Comparison of ENCODE assay signal across 3 cellular contexts in the genomic region with DNA sequence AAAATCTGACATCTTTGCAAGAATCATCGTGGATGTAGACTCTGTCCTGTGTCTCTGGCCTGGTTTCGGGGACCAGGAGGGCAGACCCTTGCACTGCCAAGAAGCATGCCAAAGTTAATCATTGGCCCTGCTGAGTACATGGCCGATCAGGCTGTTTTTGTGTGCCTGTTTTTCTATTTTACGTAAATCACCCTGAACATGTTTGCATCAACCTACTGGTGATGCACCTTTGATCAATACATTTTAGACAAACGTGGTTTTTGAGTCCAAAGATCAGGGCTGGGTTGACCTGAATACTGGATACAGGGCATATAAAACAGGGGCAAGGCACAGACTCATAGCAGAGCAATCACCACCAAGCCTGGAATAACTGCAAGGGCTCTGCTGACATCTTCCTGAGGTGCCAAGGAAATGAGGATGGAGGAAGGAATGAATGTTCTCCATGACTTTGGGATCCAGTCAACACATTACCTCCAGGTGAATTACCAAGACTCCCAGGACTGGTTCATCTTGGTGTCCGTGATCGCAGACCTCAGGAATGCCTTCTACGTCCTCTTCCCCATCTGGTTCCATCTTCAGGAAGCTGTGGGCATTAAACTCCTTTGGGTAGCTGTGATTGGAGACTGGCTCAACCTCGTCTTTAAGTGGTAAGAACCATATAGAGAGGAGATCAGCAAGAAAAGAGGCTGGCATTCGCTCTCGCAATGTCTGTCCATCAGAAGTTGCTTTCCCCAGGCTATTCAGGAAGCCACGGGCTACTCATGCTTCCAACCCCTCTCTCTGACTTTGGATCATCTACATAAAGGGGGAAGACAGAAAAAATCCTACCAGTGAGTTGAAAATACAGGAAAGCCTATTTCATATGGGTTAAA.
TF ChIP-seq lines count a peak whose summit lies in the region.

A gene (plus strand): TSS at position 340 of the 872 bp plus-strand sequence. CDS start 78 bp downstream, at position 418.

TF ChIP-seq in WTC11, 78 proteins besides CTCF, POLR2A, EP300 and RAD21 (continued from another document):
- TF ChIP-seq, protein P1, sequence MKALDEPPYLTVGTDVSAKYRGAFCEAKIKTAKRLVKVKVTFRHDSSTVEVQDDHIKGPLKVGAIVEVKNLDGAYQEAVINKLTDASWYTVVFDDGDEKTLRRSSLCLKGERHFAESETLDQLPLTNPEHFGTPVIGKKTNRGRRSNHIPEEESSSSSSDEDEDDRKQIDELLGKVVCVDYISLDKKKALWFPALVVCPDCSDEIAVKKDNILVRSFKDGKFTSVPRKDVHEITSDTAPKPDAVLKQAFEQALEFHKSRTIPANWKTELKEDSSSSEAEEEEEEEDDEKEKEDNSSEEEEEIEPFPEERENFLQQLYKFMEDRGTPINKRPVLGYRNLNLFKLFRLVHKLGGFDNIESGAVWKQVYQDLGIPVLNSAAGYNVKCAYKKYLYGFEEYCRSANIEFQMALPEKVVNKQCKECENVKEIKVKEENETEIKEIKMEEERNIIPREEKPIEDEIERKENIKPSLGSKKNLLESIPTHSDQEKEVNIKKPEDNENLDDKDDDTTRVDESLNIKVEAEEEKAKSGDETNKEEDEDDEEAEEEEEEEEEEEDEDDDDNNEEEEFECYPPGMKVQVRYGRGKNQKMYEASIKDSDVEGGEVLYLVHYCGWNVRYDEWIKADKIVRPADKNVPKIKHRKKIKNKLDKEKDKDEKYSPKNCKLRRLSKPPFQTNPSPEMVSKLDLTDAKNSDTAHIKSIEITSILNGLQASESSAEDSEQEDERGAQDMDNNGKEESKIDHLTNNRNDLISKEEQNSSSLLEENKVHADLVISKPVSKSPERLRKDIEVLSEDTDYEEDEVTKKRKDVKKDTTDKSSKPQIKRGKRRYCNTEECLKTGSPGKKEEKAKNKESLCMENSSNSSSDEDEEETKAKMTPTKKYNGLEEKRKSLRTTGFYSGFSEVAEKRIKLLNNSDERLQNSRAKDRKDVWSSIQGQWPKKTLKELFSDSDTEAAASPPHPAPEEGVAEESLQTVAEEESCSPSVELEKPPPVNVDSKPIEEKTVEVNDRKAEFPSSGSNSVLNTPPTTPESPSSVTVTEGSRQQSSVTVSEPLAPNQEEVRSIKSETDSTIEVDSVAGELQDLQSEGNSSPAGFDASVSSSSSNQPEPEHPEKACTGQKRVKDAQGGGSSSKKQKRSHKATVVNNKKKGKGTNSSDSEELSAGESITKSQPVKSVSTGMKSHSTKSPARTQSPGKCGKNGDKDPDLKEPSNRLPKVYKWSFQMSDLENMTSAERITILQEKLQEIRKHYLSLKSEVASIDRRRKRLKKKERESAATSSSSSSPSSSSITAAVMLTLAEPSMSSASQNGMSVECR (CRISPR knock-in tag; IDR thresholded peaks at IDR 0.05; ENCODE audit: borderline replicate concordance) = no peak
- TF ChIP-seq, protein P2, sequence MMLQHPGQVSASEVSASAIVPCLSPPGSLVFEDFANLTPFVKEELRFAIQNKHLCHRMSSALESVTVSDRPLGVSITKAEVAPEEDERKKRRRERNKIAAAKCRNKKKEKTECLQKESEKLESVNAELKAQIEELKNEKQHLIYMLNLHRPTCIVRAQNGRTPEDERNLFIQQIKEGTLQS (CRISPR knock-in tag; conservative IDR thresholded peaks at IDR 0.05) = no peak
TF ChIP-seq in WTC11: peak in this region for 1.

TF ChIP-seq in H1, 55 proteins besides CTCF, POLR2A, EP300 and RAD21 (continued from another document):
- TF ChIP-seq BACH1 (IDR thresholded peaks at IDR 0.05; ENCODE audit: low read length) (no peak), CREB1 (IDR thresholded peaks at IDR 0.05) (no peak), TAF1 (IDR thresholded peaks at IDR 0.05; ENCODE audit: low read depth, low read length) (no peak), SP1 (IDR thresholded peaks at IDR 0.05; ENCODE audit: low read depth, low read length) (no peak), SIN3A (conservative IDR thresholded peaks at IDR 0.05 in 1 of 2, IDR thresholded peaks at IDR 0.05 in 1 of 2; ENCODE audit: low read depth in 1 of 2, low read length in 2 of 2) (no peak), TBP (IDR thresholded peaks at IDR 0.05; ENCODE audit: low read depth, low read length) (no peak), CEBPB (IDR thresholded peaks at IDR 0.05; ENCODE audit: low read depth, low read length) (no peak), BRCA1 (IDR thresholded peaks at IDR 0.05; ENCODE audit: low read depth, low read length) (no peak), HDAC6 (IDR thresholded peaks at IDR 0.05; ENCODE audit: low read depth, low read length) (no peak), EGR1 (IDR thresholded peaks at IDR 0.05; ENCODE audit: borderline replicate concordance, low read depth, low read length) (no peak)
- TF ChIP-seq, protein P3, sequence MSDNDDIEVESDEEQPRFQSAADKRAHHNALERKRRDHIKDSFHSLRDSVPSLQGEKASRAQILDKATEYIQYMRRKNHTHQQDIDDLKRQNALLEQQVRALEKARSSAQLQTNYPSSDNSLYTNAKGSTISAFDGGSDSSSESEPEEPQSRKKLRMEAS (IDR thresholded peaks at IDR 0.05) = no peak

TF ChIP-seq in HepG2, 621 proteins besides CTCF, POLR2A, EP300 and RAD21 (continued from another document and continues in another):
- TF ChIP-seq, protein P4, sequence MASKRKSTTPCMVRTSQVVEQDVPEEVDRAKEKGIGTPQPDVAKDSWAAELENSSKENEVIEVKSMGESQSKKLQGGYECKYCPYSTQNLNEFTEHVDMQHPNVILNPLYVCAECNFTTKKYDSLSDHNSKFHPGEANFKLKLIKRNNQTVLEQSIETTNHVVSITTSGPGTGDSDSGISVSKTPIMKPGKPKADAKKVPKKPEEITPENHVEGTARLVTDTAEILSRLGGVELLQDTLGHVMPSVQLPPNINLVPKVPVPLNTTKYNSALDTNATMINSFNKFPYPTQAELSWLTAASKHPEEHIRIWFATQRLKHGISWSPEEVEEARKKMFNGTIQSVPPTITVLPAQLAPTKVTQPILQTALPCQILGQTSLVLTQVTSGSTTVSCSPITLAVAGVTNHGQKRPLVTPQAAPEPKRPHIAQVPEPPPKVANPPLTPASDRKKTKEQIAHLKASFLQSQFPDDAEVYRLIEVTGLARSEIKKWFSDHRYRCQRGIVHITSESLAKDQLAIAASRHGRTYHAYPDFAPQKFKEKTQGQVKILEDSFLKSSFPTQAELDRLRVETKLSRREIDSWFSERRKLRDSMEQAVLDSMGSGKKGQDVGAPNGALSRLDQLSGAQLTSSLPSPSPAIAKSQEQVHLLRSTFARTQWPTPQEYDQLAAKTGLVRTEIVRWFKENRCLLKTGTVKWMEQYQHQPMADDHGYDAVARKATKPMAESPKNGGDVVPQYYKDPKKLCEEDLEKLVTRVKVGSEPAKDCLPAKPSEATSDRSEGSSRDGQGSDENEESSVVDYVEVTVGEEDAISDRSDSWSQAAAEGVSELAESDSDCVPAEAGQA (IDR thresholded peaks at IDR 0.05; ENCODE audit: low read depth) = no peak
- TF ChIP-seq, protein P4 (CRISPR knock-in tag; IDR thresholded peaks at IDR 0.05; ENCODE audit: borderline replicate concordance) = no peak
- TF ChIP-seq THAP11 (CRISPR knock-in tag; IDR thresholded peaks at IDR 0.05) (peak; percentile 71), YY1 (IDR thresholded peaks at IDR 0.05; ENCODE audit: insufficient read depth, insufficient replicate concordance, low read depth, low read length) (peak; percentile 55), NFE2L1 (CRISPR knock-in tag; IDR thresholded peaks at IDR 0.05; ENCODE audit: borderline replicate concordance) (no peak), CHD4 (IDR thresholded peaks at IDR 0.05; ENCODE audit: borderline replicate concordance, low read length) (no peak), ZNF672 (CRISPR knock-in tag; IDR thresholded peaks at IDR 0.05) (no peak), GABPB1 (CRISPR knock-in tag; IDR thresholded peaks at IDR 0.05) (peak; percentile 9; the same call in 1 of the 2 replicates), ZNF776 (CRISPR knock-in tag; IDR thresholded peaks at IDR 0.05) (no peak), ZNF777 (CRISPR knock-in tag; IDR thresholded peaks at IDR 0.05) (no peak), TP53 (CRISPR knock-in tag; conservative IDR thresholded peaks at IDR 0.05) (peak; percentile 41; the same call in 1 of the 2 replicates), SRSF4 (IDR thresholded peaks at IDR 0.05; ENCODE audit: low read depth, low read length, poor library complexity, severe bottlenecking) (no peak), ZNF496 (CRISPR knock-in tag; IDR thresholded peaks at IDR 0.05; ENCODE audit: insufficient replicate concordance) (no peak), ZNF747 (CRISPR knock-in tag; IDR thresholded peaks at IDR 0.05; ENCODE audit: borderline replicate concordance) (0 out of 2 replicates have a peak, but pooled peaks have one; percentile 42), POGZ (CRISPR knock-in tag; IDR thresholded peaks at IDR 0.05) (peak; percentile 18; the same call in 1 of the 2 replicates), ZMYM4 (CRISPR knock-in tag; IDR thresholded peaks at IDR 0.05) (peak; percentile 41), POLR2AphosphoS2 (IDR thresholded peaks at IDR 0.05; ENCODE audit: low read depth, low read length) (peak; percentile 71; the same call in 1 of the 2 replicates), SCMH1 (CRISPR knock-in tag; IDR thresholded peaks at IDR 0.05; ENCODE audit: borderline replicate concordance) (no peak), HNRNPUL1 (IDR thresholded peaks at IDR 0.05; ENCODE audit: low read depth, low read length) (no peak)
- TF ChIP-seq, protein P5, sequence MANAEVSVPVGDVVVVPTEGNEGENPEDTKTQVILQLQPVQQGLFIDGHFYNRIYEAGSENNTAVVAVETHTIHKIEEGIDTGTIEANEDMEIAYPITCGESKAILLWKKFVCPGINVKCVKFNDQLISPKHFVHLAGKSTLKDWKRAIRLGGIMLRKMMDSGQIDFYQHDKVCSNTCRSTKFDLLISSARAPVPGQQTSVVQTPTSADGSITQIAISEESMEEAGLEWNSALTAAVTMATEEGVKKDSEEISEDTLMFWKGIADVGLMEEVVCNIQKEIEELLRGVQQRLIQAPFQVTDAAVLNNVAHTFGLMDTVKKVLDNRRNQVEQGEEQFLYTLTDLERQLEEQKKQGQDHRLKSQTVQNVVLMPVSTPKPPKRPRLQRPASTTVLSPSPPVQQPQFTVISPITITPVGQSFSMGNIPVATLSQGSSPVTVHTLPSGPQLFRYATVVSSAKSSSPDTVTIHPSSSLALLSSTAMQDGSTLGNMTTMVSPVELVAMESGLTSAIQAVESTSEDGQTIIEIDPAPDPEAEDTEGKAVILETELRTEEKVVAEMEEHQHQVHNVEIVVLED (CRISPR knock-in tag; IDR thresholded peaks at IDR 0.05; ENCODE audit: borderline replicate concordance) = peak; percentile 52; the same call in 1 of the 2 replicates
- TF ChIP-seq, protein P6, sequence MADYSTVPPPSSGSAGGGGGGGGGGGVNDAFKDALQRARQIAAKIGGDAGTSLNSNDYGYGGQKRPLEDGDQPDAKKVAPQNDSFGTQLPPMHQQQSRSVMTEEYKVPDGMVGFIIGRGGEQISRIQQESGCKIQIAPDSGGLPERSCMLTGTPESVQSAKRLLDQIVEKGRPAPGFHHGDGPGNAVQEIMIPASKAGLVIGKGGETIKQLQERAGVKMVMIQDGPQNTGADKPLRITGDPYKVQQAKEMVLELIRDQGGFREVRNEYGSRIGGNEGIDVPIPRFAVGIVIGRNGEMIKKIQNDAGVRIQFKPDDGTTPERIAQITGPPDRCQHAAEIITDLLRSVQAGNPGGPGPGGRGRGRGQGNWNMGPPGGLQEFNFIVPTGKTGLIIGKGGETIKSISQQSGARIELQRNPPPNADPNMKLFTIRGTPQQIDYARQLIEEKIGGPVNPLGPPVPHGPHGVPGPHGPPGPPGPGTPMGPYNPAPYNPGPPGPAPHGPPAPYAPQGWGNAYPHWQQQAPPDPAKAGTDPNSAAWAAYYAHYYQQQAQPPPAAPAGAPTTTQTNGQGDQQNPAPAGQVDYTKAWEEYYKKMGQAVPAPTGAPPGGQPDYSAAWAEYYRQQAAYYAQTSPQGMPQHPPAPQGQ (CRISPR knock-in tag; IDR thresholded peaks at IDR 0.05; ENCODE audit: borderline replicate concordance) = no peak
- TF ChIP-seq, protein P7, sequence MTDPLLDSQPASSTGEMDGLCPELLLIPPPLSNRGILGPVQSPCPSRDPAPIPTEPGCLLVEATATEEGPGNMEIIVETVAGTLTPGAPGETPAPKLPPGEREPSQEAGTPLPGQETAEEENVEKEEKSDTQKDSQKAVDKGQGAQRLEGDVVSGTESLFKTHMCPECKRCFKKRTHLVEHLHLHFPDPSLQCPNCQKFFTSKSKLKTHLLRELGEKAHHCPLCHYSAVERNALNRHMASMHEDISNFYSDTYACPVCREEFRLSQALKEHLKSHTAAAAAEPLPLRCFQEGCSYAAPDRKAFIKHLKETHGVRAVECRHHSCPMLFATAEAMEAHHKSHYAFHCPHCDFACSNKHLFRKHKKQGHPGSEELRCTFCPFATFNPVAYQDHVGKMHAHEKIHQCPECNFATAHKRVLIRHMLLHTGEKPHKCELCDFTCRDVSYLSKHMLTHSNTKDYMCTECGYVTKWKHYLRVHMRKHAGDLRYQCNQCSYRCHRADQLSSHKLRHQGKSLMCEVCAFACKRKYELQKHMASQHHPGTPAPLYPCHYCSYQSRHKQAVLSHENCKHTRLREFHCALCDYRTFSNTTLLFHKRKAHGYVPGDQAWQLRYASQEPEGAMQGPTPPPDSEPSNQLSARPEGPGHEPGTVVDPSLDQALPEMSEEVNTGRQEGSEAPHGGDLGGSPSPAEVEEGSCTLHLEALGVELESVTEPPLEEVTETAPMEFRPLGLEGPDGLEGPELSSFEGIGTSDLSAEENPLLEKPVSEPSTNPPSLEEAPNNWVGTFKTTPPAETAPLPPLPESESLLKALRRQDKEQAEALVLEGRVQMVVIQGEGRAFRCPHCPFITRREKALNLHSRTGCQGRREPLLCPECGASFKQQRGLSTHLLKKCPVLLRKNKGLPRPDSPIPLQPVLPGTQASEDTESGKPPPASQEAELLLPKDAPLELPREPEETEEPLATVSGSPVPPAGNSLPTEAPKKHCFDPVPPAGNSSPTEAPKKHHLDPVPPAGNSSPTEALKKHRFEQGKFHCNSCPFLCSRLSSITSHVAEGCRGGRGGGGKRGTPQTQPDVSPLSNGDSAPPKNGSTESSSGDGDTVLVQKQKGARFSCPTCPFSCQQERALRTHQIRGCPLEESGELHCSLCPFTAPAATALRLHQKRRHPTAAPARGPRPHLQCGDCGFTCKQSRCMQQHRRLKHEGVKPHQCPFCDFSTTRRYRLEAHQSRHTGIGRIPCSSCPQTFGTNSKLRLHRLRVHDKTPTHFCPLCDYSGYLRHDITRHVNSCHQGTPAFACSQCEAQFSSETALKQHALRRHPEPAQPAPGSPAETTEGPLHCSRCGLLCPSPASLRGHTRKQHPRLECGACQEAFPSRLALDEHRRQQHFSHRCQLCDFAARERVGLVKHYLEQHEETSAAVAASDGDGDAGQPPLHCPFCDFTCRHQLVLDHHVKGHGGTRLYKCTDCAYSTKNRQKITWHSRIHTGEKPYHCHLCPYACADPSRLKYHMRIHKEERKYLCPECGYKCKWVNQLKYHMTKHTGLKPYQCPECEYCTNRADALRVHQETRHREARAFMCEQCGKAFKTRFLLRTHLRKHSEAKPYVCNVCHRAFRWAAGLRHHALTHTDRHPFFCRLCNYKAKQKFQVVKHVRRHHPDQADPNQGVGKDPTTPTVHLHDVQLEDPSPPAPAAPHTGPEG (CRISPR knock-in tag; IDR thresholded peaks at IDR 0.05) = no peak
